In genomic region chr3:53169045-53169831, GRCh38 we compare ENCODE assay signal across 9 cellular contexts. TPM values are rescaled to one million over a fixed set of nuclear protein-coding genes. Genes with fewer than 3 reads are reported as not detected.
DNase-seq lines count a peak whose midpoint lies in the region; ATAC-seq and TF ChIP-seq lines count a peak whose summit lies in the region.
"Had no signal": no experiment of that assay in that cellular context is flagged by ENCODE, and none has a peak within 500 bp of the region (broad histone marks: within the 10 kb centered on the region; RNA-seq: fewer than 3 reads in every experiment).

No MANE protein-coding gene starts in this region.

- peaks cover 4% of the 10 kb centered on the region for H3K36me3 Mint-ChIP-seq in activated CD8-positive, alpha-beta memory T cell treated with anti-CD3 and anti-CD28 coated beads, Interleukin-2, amount 10 ng/mL, durations not matched to agents 7 days and 5 days

- H3K27me3 ChIP-seq in thyroid gland: no peaks in the 10 kb centered on the region

- no peak overlapping the region for H3K4me3 ChIP-seq in thyroid gland (replicated peaks in 1 of 3)
- H3K4me3 ChIP-seq: cardiac muscle cell had no signal

- H3K4me1 Mint-ChIP-seq in activated CD8-positive, alpha-beta memory T cell treated with anti-CD3 and anti-CD28 coated beads, Interleukin-2, amount 10 ng/mL, durations not matched to agents 7 days and 5 days: peaks cover 35% of the 10 kb centered on the region

- peak in 1 of 2 donors; percentile 54 for TF ChIP-seq POLR2A in thyroid gland (IDR thresholded peaks at IDR 0.05)

- WGBS in thyroid gland, 2 donors: 31 to 38% methylated on average over 13 to 15 of the region's 15 CpGs

- CTCF ChIA-PET in activated CD8-positive, alpha-beta memory T cell treated with anti-CD3 and anti-CD28 coated beads, Interleukin-2, amount 10 ng/mL, durations not matched to agents 7 days and 5 days (lab: Charles Lee): interaction anchor here (1.0 to 1.7 kb wide), 4 partner anchors 9 to 55 kb away, joined by 4 to 7 read pairs (median 5); no protein-coding TSS in a partner anchor

- peaks cover 0 to 3% of the 10 kb centered on the region in 2 donors for H3K36me3 ChIP-seq in thyroid gland
- H3K36me3 ChIP-seq: cardiac muscle cell had no signal

- H3K27ac ChIP-seq in thyroid gland: peak overlapping the region; percentile 88 to 98 (median 89)
- H3K27ac ChIP-seq: cardiac muscle cell had no signal

- intact Hi-C loops in thyroid gland (cut with DNase I): loop anchor here (5.0 kb wide), 1 partner anchor 42 kb away; no protein-coding TSS in a partner anchor

- peaks cover 54 to 76% of the 10 kb centered on the region in 2 donors for H3K4me1 ChIP-seq in thyroid gland

- peak in 4 of 6 experiments; percentile 39 to 51 (median 44) for TF ChIP-seq CTCF in thyroid gland (IDR thresholded peaks at IDR 0.05)

- no peak overlapping the region for H3K4me3 Mint-ChIP-seq in activated CD8-positive, alpha-beta memory T cell treated with anti-CD3 and anti-CD28 coated beads, Interleukin-2, amount 10 ng/mL, durations not matched to agents 7 days and 5 days

- ATAC-seq in activated CD8-positive, alpha-beta memory T cell treated with anti-CD3 and anti-CD28 coated beads, Interleukin-2, amount 10 ng/mL, durations not matched to agents 7 days and 5 days: peak; percentile 41
- ATAC-seq in HG03378 (IDR thresholded peaks at IDR 0.05; ENCODE audit: unreplicated experiment) (no peak), HG03439 (IDR thresholded peaks at IDR 0.05; ENCODE audit: unreplicated experiment) (no peak)

- no peaks in the 10 kb centered on the region for H3K9me3 ChIP-seq in thyroid gland

- no peak overlapping the region for H3K27ac Mint-ChIP-seq in activated CD8-positive, alpha-beta memory T cell treated with anti-CD3 and anti-CD28 coated beads, Interleukin-2, amount 10 ng/mL, durations not matched to agents 7 days and 5 days

- no peaks in the 10 kb centered on the region for H3K27me3 Mint-ChIP-seq in activated CD8-positive, alpha-beta memory T cell treated with anti-CD3 and anti-CD28 coated beads, Interleukin-2, amount 10 ng/mL, durations not matched to agents 7 days and 5 days

- H3K9me3 Mint-ChIP-seq in activated CD8-positive, alpha-beta memory T cell treated with anti-CD3 and anti-CD28 coated beads, Interleukin-2, amount 10 ng/mL, durations not matched to agents 7 days and 5 days (ENCODE audit: low read depth): no peaks in the 10 kb centered on the region

- peak; percentile 57 for DNase-seq in activated CD8-positive, alpha-beta memory T cell treated with anti-CD3 and anti-CD28 coated beads, Interleukin-2, amount 10 ng/mL, durations not matched to agents 7 days and 5 days
- no peak for DNase-seq in activated CD8-positive, alpha-beta memory T cell treated with anti-CD3 and anti-CD28 coated beads for 24 hours
- peak; percentile 64 for DNase-seq in SKM-1 (lab: John Stamatoyannopoulos, UW; ENCODE audit: unreplicated experiment)
- peak; percentile 74 for DNase-seq in islet precursor cell
- peak; percentile 96 to 97 for DNase-seq in thyroid gland
- no peak for DNase-seq in COR-L47 (lab: John Stamatoyannopoulos, UW)

RNA-seq across cellular contexts. Expression of gene PRKCD, which starts 8.2 kb away (rescaled TPM):
- total RNA-seq in activated CD8-positive, alpha-beta memory T cell treated with anti-CD3 and anti-CD28 coated beads, Interleukin-2, amount 10 ng/mL, durations not matched to agents 7 days and 5 days: 10 to 100 TPM; 17.2 to 18.7 TPM
- 100 to 1,000 TPM in 1 of 4 donors, 10 to 100 TPM in 3; 32.0 to 154 (median 71.4) TPM for total RNA-seq in thyroid gland

RNA-seq across cellular contexts. Expression of gene RFT1, which starts 39.0 kb away (rescaled TPM):
- total RNA-seq in activated CD8-positive, alpha-beta memory T cell treated with anti-CD3 and anti-CD28 coated beads, Interleukin-2, amount 10 ng/mL, durations not matched to agents 7 days and 5 days: 10 to 100 TPM; 32.4 to 38.3 TPM
- total RNA-seq in thyroid gland: 10 to 100 TPM; 14.4 to 17.7 (median 16.2) TPM

Comparison
In these comparisons a context has a peak if more than half of its experiments do, and no peak if none do; other contexts are left out.
1. DNase-seq: peak in activated CD8-positive, alpha-beta memory T cell treated with anti-CD3 and anti-CD28 coated beads, Interleukin-2, amount 10 ng/mL, durations not matched to agents 7 days and 5 days (single experiment), SKM-1 (single experiment), islet precursor cell (single experiment) and thyroid gland (2 of 2); none in activated CD8-positive, alpha-beta memory T cell treated with anti-CD3 and anti-CD28 coated beads for 24 hours (single experiment) and COR-L47 (single experiment).